Comparison of ENCODE assay signal across 9 cellular contexts in genomic region chr5:1312993-1313833, GRCh38. TPM values are rescaled to one million over a fixed set of nuclear protein-coding genes. Genes with fewer than 3 reads are reported as not detected.
DNase-seq lines count a peak whose midpoint lies in the region; ATAC-seq and TF ChIP-seq lines count a peak whose summit lies in the region.
"Had no signal": no experiment of that assay in that cellular context is flagged by ENCODE, and none has a peak within 500 bp of the region (broad histone marks: within the 10 kb centered on the region; RNA-seq: fewer than 3 reads in every experiment).

No MANE protein-coding gene starts in this region.

- no peaks in the 10 kb centered on the region for H3K27me3 ChIP-seq in GM23338 (ENCODE audit: insufficient read depth)

- H3K4me3 ChIP-seq in GM12864 (ENCODE audit: low read depth, low read length) (no peak overlapping the region; the same call in 1 of the 2 replicates), GM23338 (no peak overlapping the region)

- H3K27ac Mint-ChIP-seq in memory B cell (no peak overlapping the region), GM23338 (no peak overlapping the region)

- peak overlapping the region; percentile 42 for H3K4me3 Mint-ChIP-seq in memory B cell
- H3K4me3 Mint-ChIP-seq in GM23338, result no peak overlapping the region; the same call in 2 of the 3 replicates

- H4K20me1 ChIP-seq in GM23338 (replicated peaks; ENCODE audit: insufficient read depth), result no peaks in the 10 kb centered on the region

- H3K27ac ChIP-seq in GM23338 (ENCODE audit: low read depth), result no peak overlapping the region

- TF ChIP-seq CTCF in GM12864 (IDR thresholded peaks at IDR 0.05; ENCODE audit: low read depth, low read length, missing control alignments) (no peak), GM23338 (conservative IDR thresholded peaks at IDR 0.05; ENCODE audit: low read depth in 2 of 2) (no peak)

- ATAC-seq in GM21367 (IDR thresholded peaks at IDR 0.05; ENCODE audit: unreplicated experiment) (peak; percentile 77), HG03521 (IDR thresholded peaks at IDR 0.05; ENCODE audit: unreplicated experiment) (peak; percentile 65), memory B cell (ENCODE audit: low read depth) (peak; percentile 52), GM23338 (no peak)

- no peaks in the 10 kb centered on the region for H3K79me2 ChIP-seq in GM23338 (replicated peaks; ENCODE audit: insufficient read depth)

- peaks cover 2% of the 10 kb centered on the region for H3K9me3 Mint-ChIP-seq in memory B cell
- H3K9me3 Mint-ChIP-seq in GM23338, result peaks cover 15% of the 10 kb centered on the region

- peaks cover 23% of the 10 kb centered on the region for H3K4me1 ChIP-seq in GM23338 (ENCODE audit: insufficient read depth)

- peaks cover 1% of the 10 kb centered on the region for H3K27me3 Mint-ChIP-seq in memory B cell
- peaks cover 16% of the 10 kb centered on the region for H3K27me3 Mint-ChIP-seq in GM23338 (ENCODE audit: insufficient read depth, low read depth, poor library complexity)

- H3K36me3 Mint-ChIP-seq in memory B cell, result peaks cover 6% of the 10 kb centered on the region
- H3K36me3 Mint-ChIP-seq in GM23338 (ENCODE audit: low read depth), result peaks cover 18% of the 10 kb centered on the region; the same call in 2 of the 3 replicates

- H3K4me1 Mint-ChIP-seq in memory B cell, result peaks cover 21% of the 10 kb centered on the region
- H3K4me1 Mint-ChIP-seq in GM23338, result peaks cover 35% of the 10 kb centered on the region

- H3K4me2 ChIP-seq in GM23338, result no peak overlapping the region

- peak; percentile 97 for DNase-seq in GM12864 (ENCODE audit: low read depth)
- peak; percentile 43 for DNase-seq in T-helper 22 cell (ENCODE audit: low read depth)
- no peak for DNase-seq in memory B cell (ENCODE audit: low spot score in 2 of 2)
- no peak for DNase-seq in ureter (ENCODE audit: low spot score)
- DNase-seq in GM23338 (ENCODE audit: low spot score), result no peak
- DNase-seq in amygdala (lab: John Stamatoyannopoulos, UW), result no peak

- no peaks in the 10 kb centered on the region for H3K36me3 ChIP-seq in GM23338 (ENCODE audit: insufficient read depth)

- H3F3A ChIP-seq in GM23338 (replicated peaks; ENCODE audit: low read depth), result peaks cover 23% of the 10 kb centered on the region; the same call in 1 of the 2 replicates

- 0 out of 2 replicates have a peak, but pooled peaks cover 2% of the 10 kb centered on the region for H3K9me2 ChIP-seq in GM23338 (ENCODE audit: insufficient read depth)

- no peak overlapping the region for H2AFZ ChIP-seq in GM23338

TF ChIP-seq in GM23338, 12 proteins besides CTCF, POLR2A, EP300 and RAD21 (continues in another document):
- no peak for TF ChIP-seq POLR2AphosphoS5 (IDR thresholded peaks at IDR 0.05; ENCODE audit: low read depth)
- TF ChIP-seq JUNB (IDR thresholded peaks at IDR 0.05; ENCODE audit: unreplicated experiment), result no peak
- TF ChIP-seq ETS1 (IDR thresholded peaks at IDR 0.05), result no peak
- no peak for TF ChIP-seq STAT1 (IDR thresholded peaks at IDR 0.05; ENCODE audit: unreplicated experiment)
- no peak for TF ChIP-seq REST (IDR thresholded peaks at IDR 0.05; ENCODE audit: unreplicated experiment)
- no peak for TF ChIP-seq ZNF114 (CRISPR knock-in tag; IDR thresholded peaks at IDR 0.05)
- no peak for TF ChIP-seq EZH2 (IDR thresholded peaks at IDR 0.05; ENCODE audit: low read depth, unreplicated experiment)
- no peak for TF ChIP-seq CREB1 (CRISPR knock-in tag; IDR thresholded peaks at IDR 0.05; ENCODE audit: low read depth)
- TF ChIP-seq ZNF462 (CRISPR knock-in tag; IDR thresholded peaks at IDR 0.05), result no peak

RNA-seq across cellular contexts. Expression of gene TERT, which starts 18.3 kb away (rescaled TPM):
- total RNA-seq in ureter, result not detected
- total RNA-seq in GM23338 (2014; rRNA removed; shearing (Covaris generic)), result 36.2 and 46.4 TPM in 2 replicates
- 9.1 and 9.8 TPM in 2 replicates for polyA plus RNA-seq in GM23338 (2016; fragmentation: Nextera tagmentation; extraction: Ambion mirVana)
- total RNA-seq: epithelial cell of proximal tubule had no signal

RNA-seq across cellular contexts. Expression of gene CLPTM1L, which starts 31.7 kb away (rescaled TPM):
- total RNA-seq in ureter, result 73.4 TPM
- 110 and 142 TPM in 2 replicates for total RNA-seq in GM23338 (2014; rRNA removed; shearing (Covaris generic))
- polyA plus RNA-seq in GM23338 (2016; fragmentation: Nextera tagmentation; extraction: Ambion mirVana), result 39.9 and 41.7 TPM in 2 replicates

Comparison
In these comparisons a context has a peak if more than half of its experiments do, and no peak if none do; other contexts are left out.
1. DNase-seq: peak in GM12864 (single experiment) and T-helper 22 cell (single experiment); none in memory B cell (0 of 2), ureter (single experiment), GM23338 (single experiment) and amygdala (0 of 56).
2. RNA of gene TERT, which starts 18.3 kb away (total RNA-seq): 36.2 to 46.4 TPM in GM23338; not detected in ureter (single experiment); every median in the first group is over 10 times any median in the second.